ENCODE assay signal across 20 cellular contexts in the genomic region with DNA sequence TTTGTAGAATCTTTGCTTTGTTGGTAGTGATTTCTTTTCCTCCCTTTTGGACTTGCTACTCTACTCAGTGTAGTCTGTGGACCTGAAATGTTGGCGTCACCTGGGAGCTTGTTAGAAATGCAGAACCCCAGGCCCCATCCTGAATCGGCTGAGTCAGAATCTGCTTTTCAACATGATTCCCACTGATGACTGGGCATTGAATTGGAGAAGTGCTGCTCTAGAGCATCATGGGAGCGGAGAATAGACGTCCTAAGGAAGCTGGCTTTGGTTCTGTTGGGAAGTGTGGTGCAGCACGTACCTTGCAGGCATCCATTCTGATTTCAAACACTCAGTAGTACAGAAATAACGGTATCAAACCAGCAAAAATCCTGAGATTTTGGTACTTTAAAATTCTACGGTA.
"Had no signal": no experiment of that assay in that cellular context is flagged by ENCODE, and none has a peak within 500 bp of the region (broad histone marks: within the 10 kb centered on the region; RNA-seq: fewer than 3 reads in every experiment).

No MANE protein-coding gene starts in this region.

- H2AFZ ChIP-seq: neural progenitor cell, parathyroid adenoma had no signal

- H3K4me1 ChIP-seq: neural progenitor cell, parathyroid adenoma, thyroid gland had no signal

- DNase-seq: cortex of kidney; effector memory CD8-positive, alpha-beta T cell; hypothalamus; mucosa of descending colon; naive B cell; psoas muscle; right cardiac atrium; sigmoid colon; stimulated activated CD4-positive, alpha-beta T cell treated with anti-CD3 and anti-CD28 coated beads, Interleukin-2, amount 100 ng/mL, for 24 hours; stimulated activated CD4-positive, alpha-beta T cell treated with anti-CD3 and anti-CD28 coated beads, Interleukin-4, amount 100 ng/mL, for 24 hours; stimulated activated naive CD4-positive, alpha-beta T cell treated with Interleukin-2 at 50 U/mL for 16 hours; stomach; thyroid gland had no signal

- H3K27me3 ChIP-seq: neural progenitor cell, sigmoid colon, stomach, thyroid gland had no signal

- ATAC-seq: effector memory CD8-positive, alpha-beta T cell; left lobe of liver; natural killer cell treated with Interleukin-12 subunit alpha and Interleukin-12 subunit beta and Interleukin-15 and Interleukin-18, amount 100 ng/mL, for 72 hours; psoas muscle; right cardiac atrium; stimulated activated effector memory CD8-positive, alpha-beta T cell treated with anti-CD3 and anti-CD28 coated beads, Interleukin-12 subunit alpha, Interleukin-12 subunit beta, amount 100 ng/mL, for 72 hours had no signal

- H3K9me3 ChIP-seq: mucosa of descending colon, psoas muscle, sigmoid colon, stomach, thyroid gland had no signal

- H3K27me3 Mint-ChIP-seq: effector memory CD8-positive, alpha-beta T cell; naive B cell; natural killer cell treated with Interleukin-12 subunit alpha and Interleukin-12 subunit beta and Interleukin-15 and Interleukin-18, amount 100 ng/mL, for 72 hours; type B pancreatic cell had no signal

- H3K4me2 ChIP-seq: neural progenitor cell had no signal

- H3K27ac ChIP-seq: neural progenitor cell, parathyroid adenoma, psoas muscle, sigmoid colon, stomach, thyroid gland had no signal

- H3K9ac ChIP-seq: neural progenitor cell, parathyroid adenoma had no signal

- H3K4me3 ChIP-seq: lung, mucosa of descending colon, neural progenitor cell, psoas muscle, sigmoid colon, stomach, thyroid gland had no signal

- H3K27ac Mint-ChIP-seq: neural progenitor cell; stimulated activated effector memory CD8-positive, alpha-beta T cell treated with anti-CD3 and anti-CD28 coated beads, Interleukin-12 subunit alpha, Interleukin-12 subunit beta, amount 100 ng/mL, for 72 hours; type B pancreatic cell had no signal

- H3K9me3 Mint-ChIP-seq: effector memory CD8-positive, alpha-beta T cell; naive B cell; natural killer cell treated with Interleukin-12 subunit alpha and Interleukin-12 subunit beta and Interleukin-15 and Interleukin-18, amount 100 ng/mL, for 72 hours; neural progenitor cell; stimulated activated effector memory CD8-positive, alpha-beta T cell treated with anti-CD3 and anti-CD28 coated beads, Interleukin-12 subunit alpha, Interleukin-12 subunit beta, amount 100 ng/mL, for 72 hours; type B pancreatic cell had no signal

- H3K4me3 Mint-ChIP-seq: effector memory CD8-positive, alpha-beta T cell; naive B cell; natural killer cell treated with Interleukin-12 subunit alpha and Interleukin-12 subunit beta and Interleukin-15 and Interleukin-18, amount 100 ng/mL, for 72 hours; neural progenitor cell; stimulated activated effector memory CD8-positive, alpha-beta T cell treated with anti-CD3 and anti-CD28 coated beads, Interleukin-12 subunit alpha, Interleukin-12 subunit beta, amount 100 ng/mL, for 72 hours; type B pancreatic cell had no signal
